In the genomic region with DNA sequence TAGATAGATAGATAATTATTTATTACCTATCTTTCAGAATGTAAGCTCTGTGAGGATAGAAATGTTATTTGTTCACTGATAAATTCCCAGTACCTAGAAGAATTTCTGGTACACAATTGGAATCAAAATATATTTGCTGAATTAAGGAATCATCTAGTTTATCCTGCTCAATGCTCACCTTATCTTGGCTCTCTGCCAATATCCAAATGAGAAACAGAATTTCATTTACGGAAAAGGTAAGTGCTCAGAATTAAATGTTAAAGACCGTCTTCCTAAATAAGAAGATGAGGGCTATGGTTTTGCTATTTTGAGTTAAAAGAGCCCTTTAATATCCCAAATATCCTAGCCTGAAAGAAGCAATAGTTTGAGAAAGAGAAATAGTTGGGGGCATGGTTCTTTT, we compare ENCODE assay signal across 27 cellular contexts.
"Had no signal": no experiment of that assay in that cellular context is flagged by ENCODE, and none has a peak within 500 bp of the region (broad histone marks: within the 10 kb centered on the region; RNA-seq: fewer than 3 reads in every experiment).

No MANE protein-coding gene starts in this region.

- ATAC-seq: stimulated activated effector memory CD8-positive, alpha-beta T cell treated with anti-CD3 and anti-CD28 coated beads, Interleukin-12 subunit alpha, Interleukin-12 subunit beta, amount 100 ng/mL, for 72 hours; stimulated activated memory B cell treated with anti-CD40 and anti-IgM and Interleukin-4, amounts not matched to agents 10 μg/mL and 1 μg/mL and 100 μg/mL, for 72 hours; stimulated activated naive B cell treated with anti-CD40 and anti-IgM and Interleukin-4, amounts not matched to agents 10 μg/mL and 1 μg/mL and 100 μg/mL, for 72 hours; stimulated activated naive CD8-positive, alpha-beta T cell treated with anti-CD3 and anti-CD28 coated beads, Interleukin-15, amount 100 ng/mL, for 72 hours; stimulated activated naive CD8-positive, alpha-beta T cell treated with anti-CD3 and anti-CD28 coated beads, Interleukin-15, Interleukin-2, amounts not matched to agents 100 U/mL and 50 U/mL, for 24 hours; upper lobe of right lung had no signal

- H3K36me3 ChIP-seq: stomach, suprapubic skin, thoracic aorta, thyroid gland, tibial artery, tibial nerve, transverse colon, upper lobe of left lung, upper lobe of right lung, uterus, vagina had no signal

- H3K27me3 ChIP-seq: stomach, suprapubic skin, testis, thyroid gland, tibial artery, tibial nerve, transverse colon, upper lobe of left lung, upper lobe of right lung, uterus, vagina had no signal

- H3K4me3 ChIP-seq: stomach, suprapubic skin, testis, thoracic aorta, thyroid gland, tibial artery, tibial nerve, transverse colon, upper lobe of left lung, upper lobe of right lung, uterus, vagina had no signal

- H3K27ac ChIP-seq: stomach, suprapubic skin, testis, thoracic aorta, thyroid gland, tibial artery, tibial nerve, transverse colon, upper lobe of left lung, upper lobe of right lung, uterus, vagina had no signal

- H3K9me3 ChIP-seq: stomach, suprapubic skin, testis, thoracic aorta, thyroid gland, tibial artery, tibial nerve, transverse colon, upper lobe of left lung, upper lobe of right lung, uterus, vagina had no signal

- FAIRE-seq: urothelium cell line had no signal

- DNase-seq: stimulated activated CD4-positive, alpha-beta T cell treated with anti-CD3 and anti-CD28 coated beads, Interleukin-2, amount 100 ng/mL, for 48 hours; stimulated activated CD4-positive, alpha-beta T cell treated with anti-CD3 and anti-CD28 coated beads, Interleukin-4, amount 100 ng/mL, for 1 hour; stimulated activated CD4-positive, alpha-beta T cell treated with anti-CD3 and anti-CD28 coated beads, Interleukin-4, amount 100 ng/mL, for 24 hours; stimulated activated CD4-positive, alpha-beta T cell treated with anti-CD3 and anti-CD28 coated beads, Interleukin-4, amount 100 ng/mL, for 4 hours; stimulated activated CD8-positive, alpha-beta memory T cell treated with anti-CD3 and anti-CD28 coated beads, Interleukin-4, amount 100 ng/mL, for 48 hours; stimulated activated naive B cell treated with anti-CD40 and anti-IgM and Interleukin-4, amounts not matched to agents 10 μg/mL and 1 μg/mL and 100 μg/mL, for 72 hours; stimulated activated naive CD4-positive, alpha-beta T cell; stimulated activated naive CD4-positive, alpha-beta T cell treated with Interleukin-2 at 50 U/mL for 16 hours; stimulated activated naive CD8-positive, alpha-beta T cell treated with anti-CD3 and anti-CD28 coated beads, Interleukin-15, amount 100 ng/mL, for 72 hours; stimulated activated naive CD8-positive, alpha-beta T cell treated with anti-CD3 and anti-CD28 coated beads, Interleukin-15, Interleukin-2, amounts not matched to agents 100 U/mL and 50 U/mL, for 24 hours; stomach; substantia nigra; testis; thyroid gland; tibial artery; transverse colon; trophoblast cell; upper lobe of left lung; upper lobe of right lung; uterus had no signal

- H3K4me1 ChIP-seq: stomach, suprapubic skin, testis, thyroid gland, tibial artery, tibial nerve, transverse colon, upper lobe of left lung, upper lobe of right lung, uterus, vagina had no signal
